ENCODE assay signal across 1 cellular context in the genomic region with DNA sequence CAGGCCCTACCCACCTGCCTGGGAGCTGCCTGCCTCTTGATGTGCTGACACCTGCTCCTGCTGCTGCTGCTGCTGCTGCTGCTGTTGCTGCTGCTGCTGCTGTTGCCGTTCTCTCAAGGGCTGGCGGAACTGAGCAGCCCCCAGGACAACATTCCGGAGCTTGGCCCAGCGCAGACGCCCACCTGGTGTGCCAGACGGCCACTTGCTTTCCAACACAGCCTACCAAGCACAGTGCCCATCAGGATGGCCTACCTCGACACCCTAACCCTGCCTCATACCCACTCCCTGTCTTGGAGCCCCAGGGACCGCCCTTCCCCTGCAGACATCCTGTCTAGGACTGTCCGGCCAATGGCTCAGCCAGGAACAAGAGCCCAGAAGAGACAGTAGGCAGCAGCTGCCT.
TF ChIP-seq lines count a peak whose summit lies in the region.

No MANE protein-coding gene starts in this region.

TF ChIP-seq in GM12878, 131 proteins besides CTCF, POLR2A, EP300 and RAD21:
- TF ChIP-seq ETV6 (conservative IDR thresholded peaks at IDR 0.05 in 1 of 2, IDR thresholded peaks at IDR 0.05 in 1 of 2; ENCODE audit: borderline replicate concordance in 1 of 2, low read depth in 1 of 2) (no peak), SPI1 (IDR thresholded peaks at IDR 0.05; ENCODE audit: borderline replicate concordance, insufficient read depth, low read depth, low read length) (no peak), NR2C2 (IDR thresholded peaks at IDR 0.05; ENCODE audit: borderline replicate concordance, control insufficient read depth, insufficient read length, low read depth) (no peak), FOXK2 (IDR thresholded peaks at IDR 0.05) (no peak), MTA3 (IDR thresholded peaks at IDR 0.05; ENCODE audit: borderline replicate concordance, low read length) (no peak), DPF2 (IDR thresholded peaks at IDR 0.05) (no peak), POLR2AphosphoS2 (IDR thresholded peaks at IDR 0.05; ENCODE audit: low read depth, low read length) (no peak)
